20 cellular contexts compared by ENCODE assay signal in genomic region chrX:13126785-13127184, GRCh38.
DNase-seq lines count a peak whose midpoint lies in the region; ATAC-seq and TF ChIP-seq lines count a peak whose summit lies in the region.
"Had no signal": no experiment of that assay in that cellular context is flagged by ENCODE, and none has a peak within 500 bp of the region (broad histone marks: within the 10 kb centered on the region; RNA-seq: fewer than 3 reads in every experiment).

No MANE protein-coding gene starts in this region.

- H3K27me3 ChIP-seq in HCT116 (ENCODE audit: insufficient read depth, low read length): no peaks in the 10 kb centered on the region
- H3K27me3 ChIP-seq: sigmoid colon, stomach had no signal

- no peaks in the 10 kb centered on the region for H3K79me2 ChIP-seq in HCT116 (ENCODE audit: insufficient read depth, low read length)

- peak overlapping the region in 3 of 5 experiments; percentile 4 to 69 (median 29) for H3K27ac Mint-ChIP-seq in brain
- H3K27ac Mint-ChIP-seq: activated naive CD8-positive, alpha-beta T cell treated with anti-CD3 and anti-CD28 coated beads, Interleukin-2, amount 10 ng/mL, durations not matched to agents 7 days and 5 days had no signal

- POLR2A ChIA-PET in HCT116 (lab: Charles Lee): no interaction called here

- H3K27me3 Mint-ChIP-seq in brain: peaks cover 3% of the 10 kb centered on the region
- H3K27me3 Mint-ChIP-seq: activated naive CD8-positive, alpha-beta T cell treated with anti-CD3 and anti-CD28 coated beads, Interleukin-2, amount 10 ng/mL, durations not matched to agents 7 days and 5 days; natural killer cell treated with Interleukin-12 subunit alpha and Interleukin-12 subunit beta and Interleukin-15 and Interleukin-18, amount 100 ng/mL, for 72 hours had no signal

- DNase-seq in A172 (ENCODE audit: low spot score) (peak; percentile 23), HCT116 (ENCODE audit: low read depth, low spot score) (no peak), left kidney (ENCODE audit: low read depth, low spot score) (peak; percentile 27), GM13976 (ENCODE audit: low spot score) (no peak)
- DNase-seq in activated effector memory CD4-positive, alpha-beta T cell treated with anti-CD3 and anti-CD28 coated beads, Interleukin-2, amount 50 U/mL, for 16 hours: no peak
- DNase-seq: activated naive CD8-positive, alpha-beta T cell treated with anti-CD3 and anti-CD28 coated beads, Interleukin-2, amount 10 ng/mL, durations not matched to agents 7 days and 5 days; DMS153; heart right ventricle; KBM-7; left colon; NCI-H1436 treated with DMSO at 0.1 percent for 48 hours; NCI-H510A treated with DMSO at 0.1 percent for 48 hours; sigmoid colon; stomach had no signal

- no TSS peak for BruUV-seq in HCT116 (replicated peaks; lab: Mats Ljungman, UMichigan)

- RAD21 ChIA-PET in HCT116 (lab: Charles Lee; ENCODE audit: low non-redundant PET in 1 of 2, low total read pairs in 2 of 2, uncharacterized antibody in 2 of 2, unreplicated experiment in 2 of 2): no interaction called here

- intact Hi-C loops in HCT116 (cut with micrococcal nuclease): no loop called here

- TF ChIP-seq POLR2A in HCT116 (IDR thresholded peaks at IDR 0.05; ENCODE audit: borderline replicate concordance, extremely low read depth, insufficient read depth, insufficient read length): no peak

- CTCF ChIA-PET in HCT116 (lab: Charles Lee): no interaction called here

- H3K9me2 ChIP-seq in HCT116 (ENCODE audit: insufficient read depth): no peaks in the 10 kb centered on the region

- no peak overlapping the region for H3K27ac ChIP-seq in HCT116 (ENCODE audit: low read depth, low read length)
- H3K27ac ChIP-seq: sigmoid colon, VCaP had no signal

- H3K36me3 Mint-ChIP-seq in brain: no peaks in the 10 kb centered on the region
- H3K36me3 Mint-ChIP-seq: natural killer cell treated with Interleukin-12 subunit alpha and Interleukin-12 subunit beta and Interleukin-15 and Interleukin-18, amount 100 ng/mL, for 72 hours had no signal

- no peak overlapping the region for H2AFZ ChIP-seq in HCT116 (ENCODE audit: low read depth, low read length, poor library complexity, severe bottlenecking)

- H3K4me2 ChIP-seq in HCT116 (ENCODE audit: low read length): no peak overlapping the region

- H3K9ac ChIP-seq in HCT116 (ENCODE audit: low read length): no peak overlapping the region

- TF ChIP-seq CTCF in HCT116 (IDR thresholded peaks at IDR 0.05 in 2 of 3, conservative IDR thresholded peaks at IDR 0.05 in 1 of 3; ENCODE audit: borderline replicate concordance in 1 of 3, insufficient read depth in 1 of 3, low read depth in 2 of 3, low read length in 2 of 3): no peak
- TF ChIP-seq CTCF in brain (conservative IDR thresholded peaks at IDR 0.05): no peak
- no peak for TF ChIP-seq CTCF in GM13976 (IDR thresholded peaks at IDR 0.05; ENCODE audit: borderline replicate concordance, control extremely low read depth, extremely low read depth, insufficient read depth, missing control alignments)

- no peak overlapping the region for H3K4me3 ChIP-seq in HCT116 (replicated peaks in 1 of 2; ENCODE audit: low read depth in 1 of 2, low read length in 2 of 2)
- H3K4me3 ChIP-seq: HAP-1, heart right ventricle, sigmoid colon, stomach had no signal

- H3K36me3 ChIP-seq in HCT116 (ENCODE audit: control insufficient read depth in 1 of 2, insufficient read depth in 2 of 2, low read length in 2 of 2): no peaks in the 10 kb centered on the region
- H3K36me3 ChIP-seq: HAP-1, heart right ventricle, sigmoid colon, stomach had no signal

- H4K20me1 ChIP-seq in HCT116 (ENCODE audit: insufficient read depth): no peaks in the 10 kb centered on the region

- no peak overlapping the region for H3K4me3 Mint-ChIP-seq in brain
- H3K4me3 Mint-ChIP-seq: activated naive CD8-positive, alpha-beta T cell treated with anti-CD3 and anti-CD28 coated beads, Interleukin-2, amount 10 ng/mL, durations not matched to agents 7 days and 5 days; natural killer cell treated with Interleukin-12 subunit alpha and Interleukin-12 subunit beta and Interleukin-15 and Interleukin-18, amount 100 ng/mL, for 72 hours had no signal

- no peak for TF ChIP-seq RAD21 in HCT116 (IDR thresholded peaks at IDR 0.05; ENCODE audit: low read depth)

- in situ Hi-C loops in GM13976 (cut with MboI; ENCODE audit: low sequenced_read_pairs, unreplicated experiment): no loop called here

- H3K9me3 Mint-ChIP-seq in brain: peaks cover 0 to 9% (median 2%) of the 10 kb centered on the region in 5 experiments
- H3K9me3 Mint-ChIP-seq: activated naive CD8-positive, alpha-beta T cell treated with anti-CD3 and anti-CD28 coated beads, Interleukin-2, amount 10 ng/mL, durations not matched to agents 7 days and 5 days; natural killer cell treated with Interleukin-12 subunit alpha and Interleukin-12 subunit beta and Interleukin-15 and Interleukin-18, amount 100 ng/mL, for 72 hours had no signal

- H3K4me1 ChIP-seq in HCT116 (ENCODE audit: control insufficient read depth in 1 of 2, insufficient read depth in 2 of 2, low read length in 2 of 2): no peaks in the 10 kb centered on the region
- H3K4me1 ChIP-seq: sigmoid colon had no signal

- no peaks in the 10 kb centered on the region for H3K9me3 ChIP-seq in HCT116 (ENCODE audit: control insufficient read depth in 1 of 2, insufficient read depth in 1 of 2, low read depth in 1 of 2, low read length in 2 of 2)
- H3K9me3 ChIP-seq: HAP-1, heart right ventricle, sigmoid colon, stomach had no signal

- peaks cover 47% of the 10 kb centered on the region for H3K4me1 Mint-ChIP-seq in brain

- ATAC-seq in HCT116 (no peak), HG03521 (IDR thresholded peaks at IDR 0.05; ENCODE audit: unreplicated experiment) (no peak), GM19035 (IDR thresholded peaks at IDR 0.05; ENCODE audit: unreplicated experiment) (no peak)
- ATAC-seq: left colon; natural killer cell treated with Interleukin-12 subunit alpha and Interleukin-12 subunit beta and Interleukin-15 and Interleukin-18, amount 100 ng/mL, for 72 hours had no signal

TF ChIP-seq in HCT116, 20 proteins besides CTCF, POLR2A, EP300 and RAD21:
- TF ChIP-seq TCF7L2 (IDR thresholded peaks at IDR 0.05; ENCODE audit: borderline replicate concordance, extremely low read depth, insufficient read depth, insufficient read length) (peak; percentile 48), ZNF274 (IDR thresholded peaks at IDR 0.05; ENCODE audit: low read depth, low read length) (no peak), MAX (IDR thresholded peaks at IDR 0.05) (no peak)

Comparison
In these comparisons a context has a peak if more than half of its experiments do, and no peak if none do; other contexts are left out.
1. DNase-seq: peak in A172 (single experiment) and left kidney (single experiment); none in HCT116 (single experiment), GM13976 (single experiment) and activated effector memory CD4-positive, alpha-beta T cell treated with anti-CD3 and anti-CD28 coated beads, Interleukin-2, amount 50 U/mL, for 16 hours (single experiment).